21 cellular contexts compared by ENCODE assay signal in genomic region chr16:79792952-79793351, GRCh38.
DNase-seq lines count a peak whose midpoint lies in the region; ATAC-seq, FAIRE-seq and TF ChIP-seq lines count a peak whose summit lies in the region.
"Had no signal": no experiment of that assay in that cellular context is flagged by ENCODE, and none has a peak within 500 bp of the region (broad histone marks: within the 10 kb centered on the region; RNA-seq: fewer than 3 reads in every experiment).

No MANE protein-coding gene starts in this region.

- no peak overlapping the region for H3K27ac ChIP-seq in SJCRH30
- H3K27ac ChIP-seq in ovary, result no peak overlapping the region
- H3K27ac ChIP-seq in vagina, result peak overlapping the region; percentile 30
- H3K27ac ChIP-seq: BLaER1 had no signal

- no peak for FAIRE-seq in H54 (lab: Jason Lieb, UNC)
- FAIRE-seq: GM12878, GM19239, H1, RCC 7860 had no signal

- 5 to 10% (median 8%) methylated on average over 7 of the region's 7 CpGs for WGBS in ovary, 3 donors

- H3K4me3 ChIP-seq in SJCRH30 (no peak overlapping the region), ovary (no peak overlapping the region), vagina (no peak overlapping the region)
- H3K4me3 ChIP-seq: BLaER1, GM12878 had no signal

- H3K4me1 ChIP-seq in SJCRH30 (no peaks in the 10 kb centered on the region), ovary (ENCODE audit: insufficient read depth) (peaks cover 15% of the 10 kb centered on the region), vagina (peaks cover 18% of the 10 kb centered on the region)
- H3K4me1 ChIP-seq: BLaER1 had no signal

- intact Hi-C loops in ovary (cut with DNase I) (no loop called here), vagina (cut with DNase I) (no loop called here)

- H3K9me3 ChIP-seq in SJCRH30 (replicated peaks) (no peaks in the 10 kb centered on the region), ovary (no peaks in the 10 kb centered on the region), vagina (no peaks in the 10 kb centered on the region)
- H3K9me3 ChIP-seq: BLaER1 had no signal

- DNase-seq in SJCRH30, result peak; percentile 20 to 55
- DNase-seq in islet precursor cell, result peak; percentile 57
- DNase-seq in ovary, result peak; percentile 36 to 78 (median 71)
- no peak for DNase-seq in vagina (ENCODE audit: extremely low spot score in 2 of 2)
- no peak for DNase-seq in H54 (ENCODE audit: insufficient read length, low spot score)
- DNase-seq: Calu3; CD4-positive, alpha-beta memory T cell; EL; KBM-7; NCI-H1417; NCI-H1930; NCI-H446 treated with DMSO at 0.1 percent for 48 hours; NCI-H748 treated with DMSO at 0.1 percent for 48 hours had no signal

- H3K36me3 ChIP-seq in SJCRH30 (no peaks in the 10 kb centered on the region), ovary (no peaks in the 10 kb centered on the region), vagina (no peaks in the 10 kb centered on the region)
- H3K36me3 ChIP-seq: BLaER1 had no signal

- TF ChIP-seq CTCF in ovary (IDR thresholded peaks at IDR 0.05) (no peak), vagina (IDR thresholded peaks at IDR 0.05) (no peak)

- ATAC-seq in GM19395 (IDR thresholded peaks at IDR 0.05; ENCODE audit: unreplicated experiment) (no peak), esophagus mucosa (no peak)
- ATAC-seq: GM12878, Right ventricle myocardium inferior had no signal

- H3K27me3 ChIP-seq in SJCRH30 (no peaks in the 10 kb centered on the region), ovary (no peaks in the 10 kb centered on the region), vagina (no peaks in the 10 kb centered on the region)
- H3K27me3 ChIP-seq: BLaER1 had no signal

- no peak for TF ChIP-seq POLR2A in ovary (IDR thresholded peaks at IDR 0.05)
- no peak for TF ChIP-seq POLR2A in vagina (IDR thresholded peaks at IDR 0.05)
- no peak for TF ChIP-seq POLR2A in H54 (IDR thresholded peaks at IDR 0.05; ENCODE audit: low read depth, low read length)

- TF ChIP-seq EP300 in ovary (IDR thresholded peaks at IDR 0.05), result no peak

Comparison
In these comparisons a context has a peak if more than half of its experiments do, and no peak if none do; other contexts are left out.
1. DNase-seq: peak in SJCRH30 (2 of 2), islet precursor cell (single experiment) and ovary (5 of 5); none in vagina (0 of 2) and H54 (single experiment).